ENCODE assay signal across 20 cellular contexts in genomic region chr3:53216723-53217122, GRCh38. TPM values are rescaled to one million over a fixed set of nuclear protein-coding genes. Genes with fewer than 3 reads are reported as not detected.
DNase-seq lines count a peak whose midpoint lies in the region; ATAC-seq, FAIRE-seq and TF ChIP-seq lines count a peak whose summit lies in the region.
"Had no signal": no experiment of that assay in that cellular context is flagged by ENCODE, and none has a peak within 500 bp of the region (broad histone marks: within the 10 kb centered on the region; RNA-seq: fewer than 3 reads in every experiment).

No MANE protein-coding gene starts in this region.

- no peaks in the 10 kb centered on the region for H3K4me1 ChIP-seq in A549
- H3K4me1 ChIP-seq: BE2C had no signal

- H3K36me3 Mint-ChIP-seq in CD14-positive monocyte: peaks cover 3 to 13% of the 10 kb centered on the region in 2 donors
- H3K36me3 Mint-ChIP-seq in activated CD4-positive, alpha-beta T cell treated with anti-CD3 and anti-CD28 coated beads, Interleukin-2, amount 10 ng/mL, durations not matched to agents 7 days and 5 days (ENCODE audit: low read depth): no peaks in the 10 kb centered on the region
- H3K36me3 Mint-ChIP-seq: CD4-positive, alpha-beta memory T cell; T-cell had no signal

- no peaks in the 10 kb centered on the region for H3K27me3 ChIP-seq in WERI-Rb-1 (ENCODE audit: insufficient read depth, low read depth, severe bottlenecking)
- H3K27me3 ChIP-seq: BE2C had no signal

- intact Hi-C loops in CD14-positive monocyte (cut with micrococcal nuclease): loop anchor here in 1 of 2 donors (10.0 kb wide), 1 partner anchor 58 kb away; no protein-coding TSS in a partner anchor

- no peak for TF ChIP-seq POLR2A in A549 (IDR thresholded peaks at IDR 0.05; ENCODE audit: low read length)

- peaks cover 32% of the 10 kb centered on the region for H3K4me1 Mint-ChIP-seq in CD14-positive monocyte
- peaks cover 4% of the 10 kb centered on the region for H3K4me1 Mint-ChIP-seq in activated CD4-positive, alpha-beta T cell treated with anti-CD3 and anti-CD28 coated beads, Interleukin-2, amount 10 ng/mL, durations not matched to agents 7 days and 5 days

- H3K27ac Mint-ChIP-seq in CD14-positive monocyte: no peak overlapping the region
- H3K27ac Mint-ChIP-seq in activated CD4-positive, alpha-beta T cell treated with anti-CD3 and anti-CD28 coated beads, Interleukin-2, amount 10 ng/mL, durations not matched to agents 7 days and 5 days: no peak overlapping the region
- H3K27ac Mint-ChIP-seq: CD4-positive, alpha-beta memory T cell; HFFc6; T-cell had no signal

- WGBS in A549 (ENCODE audit: missing lambda C conversion rate): 77% methylated on average over 3 of the region's 3 CpGs

- FAIRE-seq in A549 (lab: Jason Lieb, UNC): no peak
- FAIRE-seq: H1, HepG2 had no signal

- H3K4me2 ChIP-seq in A549: no peak overlapping the region
- H3K4me2 ChIP-seq: KMS-11 had no signal

- POLR2A ChIA-PET in A549 (lab: Yijun Ruan, JAX): no interaction called here
- POLR2A ChIA-PET in activated CD4-positive, alpha-beta T cell treated with anti-CD3 and anti-CD28 coated beads, Interleukin-2, amount 10 ng/mL, durations not matched to agents 7 days and 5 days (lab: Charles Lee): no interaction called here

- H3K4me3 ChIP-seq in A549 (no peak overlapping the region), WERI-Rb-1 (ENCODE audit: low read depth, low read length) (no peak overlapping the region)

- TF ChIP-seq RAD21 in A549 (conservative IDR thresholded peaks at IDR 0.05 in 1 of 2, IDR thresholded peaks at IDR 0.05 in 1 of 2): no peak

- CTCF ChIA-PET in A549 (lab: Yijun Ruan, JAX): interaction anchor here (2.1 kb wide), 1 partner anchor 21 kb away, joined by 7 read pairs; no protein-coding TSS in a partner anchor
- CTCF ChIA-PET in activated CD4-positive, alpha-beta T cell treated with anti-CD3 and anti-CD28 coated beads, Interleukin-2, amount 10 ng/mL, durations not matched to agents 7 days and 5 days (lab: Charles Lee): interaction anchor here (0.6 to 2.3 kb wide), 3 partner anchors 10 to 160 kb away, joined by 3 to 6 read pairs (median 3); no protein-coding TSS in a partner anchor

- H3K27me3 Mint-ChIP-seq in CD14-positive monocyte (ENCODE audit: low read depth in 3 of 3): peaks cover 0 to 2% (median 0%) of the 10 kb centered on the region in 3 donors
- H3K27me3 Mint-ChIP-seq in activated CD4-positive, alpha-beta T cell treated with anti-CD3 and anti-CD28 coated beads, Interleukin-2, amount 10 ng/mL, durations not matched to agents 7 days and 5 days: peaks cover 4% of the 10 kb centered on the region
- H3K27me3 Mint-ChIP-seq: T-cell had no signal

- peaks cover 3 to 21% (median 17%) of the 10 kb centered on the region in 7 donors for H3K9me3 Mint-ChIP-seq in CD14-positive monocyte
- H3K9me3 Mint-ChIP-seq in activated CD4-positive, alpha-beta T cell treated with anti-CD3 and anti-CD28 coated beads, Interleukin-2, amount 10 ng/mL, durations not matched to agents 7 days and 5 days: no peaks in the 10 kb centered on the region
- H3K9me3 Mint-ChIP-seq: CD4-positive, alpha-beta memory T cell; HFFc6; T-cell had no signal

- no peaks in the 10 kb centered on the region for H3K36me3 ChIP-seq in WERI-Rb-1
- H3K36me3 ChIP-seq: BE2C had no signal

- H3K4me3 Mint-ChIP-seq in CD14-positive monocyte: no peak overlapping the region
- H3K4me3 Mint-ChIP-seq in activated CD4-positive, alpha-beta T cell treated with anti-CD3 and anti-CD28 coated beads, Interleukin-2, amount 10 ng/mL, durations not matched to agents 7 days and 5 days: no peak overlapping the region
- H3K4me3 Mint-ChIP-seq: CD4-positive, alpha-beta memory T cell; HFFc6; T-cell had no signal

- DNase-seq in A549 (ENCODE audit: low read depth in 1 of 2, low spot score in 1 of 2) (no peak), CD14-positive monocyte (ENCODE audit: low spot score) (peak; percentile 15), NCI-H524 (lab: John Stamatoyannopoulos, UW) (peak; percentile 27 to 76), WERI-Rb-1 (peak; percentile 62), iPS-NIHi11 (ENCODE audit: low spot score) (no peak)
- DNase-seq in activated CD4-positive, alpha-beta T cell treated with anti-CD3 and anti-CD28 coated beads, Interleukin-2, amount 10 ng/mL, durations not matched to agents 7 days and 5 days: no peak
- DNase-seq: BE2C; Calu3; CD4-positive, alpha-beta memory T cell; HFFc6; NCI-H1105; NCI-H187; NCI-H510A; T-cell; T-helper 9 cell had no signal

- no peak for TF ChIP-seq EP300 in A549 (IDR thresholded peaks at IDR 0.05)

- H3K9me3 ChIP-seq in A549 (no peaks in the 10 kb centered on the region), WERI-Rb-1 (ENCODE audit: severe bottlenecking) (no peaks in the 10 kb centered on the region)
- H3K9me3 ChIP-seq: BE2C had no signal

- H3K27ac ChIP-seq in A549 (no peak overlapping the region), WERI-Rb-1 (no peak overlapping the region)
- H3K27ac ChIP-seq: KMS-11 had no signal

- no peak for TF ChIP-seq CTCF in A549 (IDR thresholded peaks at IDR 0.05)
- no peak for TF ChIP-seq CTCF in CD14-positive monocyte (IDR thresholded peaks at IDR 0.05)
- no peak for TF ChIP-seq CTCF in WERI-Rb-1 (IDR thresholded peaks at IDR 0.05; ENCODE audit: low read depth, low read length)

- ATAC-seq in A549 (no peak), GM18873 (IDR thresholded peaks at IDR 0.05; ENCODE audit: low FRiP score, unreplicated experiment) (no peak), HG03045 (IDR thresholded peaks at IDR 0.05; ENCODE audit: unreplicated experiment) (no peak)
- ATAC-seq: HepG2, T-cell had no signal

TF ChIP-seq in A549, 52 proteins besides CTCF, POLR2A, EP300 and RAD21:
- TF ChIP-seq MAFK (IDR thresholded peaks at IDR 0.05; ENCODE audit: partially characterized antibody) (no peak), HEYL (CRISPR knock-in tag; IDR thresholded peaks at IDR 0.05) (no peak), POLR2AphosphoS2 (conservative IDR thresholded peaks at IDR 0.05; ENCODE audit: low read length) (0 out of 2 replicates have a peak, but pooled peaks have one; percentile 11), RFX5 (IDR thresholded peaks at IDR 0.05) (no peak), ZC3H11A (IDR thresholded peaks at IDR 0.05) (no peak)

RNA-seq across cellular contexts. Expression of gene TKT, which starts 39.1 kb away (rescaled TPM):
- polyA plus RNA-seq in A549 (2011; rRNA removed) (628 and 740 TPM in 2 replicates), A549 (2017; fragmentation: RNase III; extraction: RNeasy Plus Mini Kit Qiagen cat#74134 plus additional on column Dnase treatment) (1,284 to 1,468 TPM (median 1,457 TPM) in 3 replicates), CD14-positive monocyte (100 to 1,000 TPM; 562 to 582 TPM)
- 788 and 1,278 TPM in 2 replicates for polyA plus RNA-seq in A549 (2012; cell fraction: cytosol; rRNA removed)
- 1,392 and 1,832 TPM in 2 replicates for polyA plus RNA-seq in A549 (2012; cell fraction: nucleus; rRNA removed)
- polyA minus RNA-seq in A549 (2011; rRNA and poly(A)+ RNA removed): 615 and 777 TPM in 2 replicates
- 100 to 1,000 TPM; 224 to 228 TPM for total RNA-seq in activated CD4-positive, alpha-beta T cell treated with anti-CD3 and anti-CD28 coated beads, Interleukin-2, amount 10 ng/mL, durations not matched to agents 7 days and 5 days

RNA-seq across cellular contexts. Expression of gene PRKCD, which starts 55.7 kb away (rescaled TPM):
- polyA plus RNA-seq in A549 (2011; rRNA removed) (17.1 and 18.3 TPM in 2 replicates), A549 (2017; fragmentation: RNase III; extraction: RNeasy Plus Mini Kit Qiagen cat#74134 plus additional on column Dnase treatment) (10.1 to 11.0 TPM (median 10.2 TPM) in 3 replicates), CD14-positive monocyte (100 to 1,000 TPM; 123 to 158 TPM)
- polyA plus RNA-seq in A549 (2012; cell fraction: cytosol; rRNA removed): 20.7 and 22.9 TPM in 2 replicates
- polyA plus RNA-seq in A549 (2012; cell fraction: nucleus; rRNA removed): 23.1 and 25.8 TPM in 2 replicates
- polyA minus RNA-seq in A549 (2011; rRNA and poly(A)+ RNA removed): 15.1 and 17.9 TPM in 2 replicates
- 10 to 100 TPM; 19.9 to 23.5 TPM for total RNA-seq in activated CD4-positive, alpha-beta T cell treated with anti-CD3 and anti-CD28 coated beads, Interleukin-2, amount 10 ng/mL, durations not matched to agents 7 days and 5 days

Comparison
In these comparisons a context has a peak if more than half of its experiments do, and no peak if none do; other contexts are left out.
1. DNase-seq: peak in CD14-positive monocyte (single experiment), NCI-H524 (2 of 2) and WERI-Rb-1 (single experiment); none in A549 (0 of 2), iPS-NIHi11 (single experiment) and activated CD4-positive, alpha-beta T cell treated with anti-CD3 and anti-CD28 coated beads, Interleukin-2, amount 10 ng/mL, durations not matched to agents 7 days and 5 days (single experiment).
2. RNA of gene PRKCD, which starts 55.7 kb away (polyA plus RNA-seq): 123 to 158 TPM in CD14-positive monocyte; 10.1 to 25.8 TPM in A549; every median in the first group is over 4 times any median in the second.